Comparison of ENCODE assay signal across 24 cellular contexts in the genomic region with DNA sequence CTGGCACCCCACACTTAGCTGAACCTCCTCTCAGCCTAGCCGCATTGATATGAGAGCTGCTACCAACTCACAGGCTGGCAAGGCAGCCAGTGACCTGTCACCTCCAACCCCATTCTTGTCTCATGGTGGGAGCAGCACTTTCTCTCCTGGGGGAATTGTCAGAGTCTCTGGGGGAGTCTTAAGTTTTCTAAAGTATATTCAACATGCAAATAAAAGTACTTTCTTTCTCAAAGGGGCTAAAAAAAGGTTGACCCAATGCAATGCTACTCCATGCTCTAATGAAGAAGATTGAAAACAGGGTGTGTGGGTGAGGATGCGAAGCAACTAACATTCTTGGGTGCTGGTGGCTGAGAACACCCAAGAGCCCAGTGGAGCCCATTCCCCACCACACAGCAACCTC.
"Had no signal": no experiment of that assay in that cellular context is flagged by ENCODE, and none has a peak within 500 bp of the region (broad histone marks: within the 10 kb centered on the region; RNA-seq: fewer than 3 reads in every experiment).

No MANE protein-coding gene starts in this region.

- ATAC-seq: activated CD8-positive, alpha-beta memory T cell treated with anti-CD3 and anti-CD28 coated beads, Interleukin-2, amount 10 ng/mL, durations not matched to agents 7 days and 5 days; activated naive CD4-positive, alpha-beta T cell treated with anti-CD3 and anti-CD28 coated beads, Interleukin-2, amount 50 U/mL, for 72 hours; activated naive CD8-positive, alpha-beta T cell treated with anti-CD3 and anti-CD28 coated beads, Interleukin-2, amount 50 U/mL, for 24 hours; activated T-cell treated with anti-CD3 and anti-CD28 coated beads, Interleukin-2, amount 50 U/mL, for 4 hours; body of pancreas had no signal

- H3K27me3 ChIP-seq: ascending aorta, body of pancreas had no signal

- H3K4me3 ChIP-seq: ascending aorta, body of pancreas had no signal

- H3K9me3 ChIP-seq: ascending aorta, body of pancreas had no signal

- H3K27ac Mint-ChIP-seq: activated CD8-positive, alpha-beta memory T cell treated with anti-CD3 and anti-CD28 coated beads, Interleukin-2, amount 10 ng/mL, durations not matched to agents 7 days and 5 days; activated naive CD8-positive, alpha-beta T cell treated with anti-CD3 and anti-CD28 coated beads, Interleukin-2, amount 50 U/mL, for 24 hours; T-helper 1 cell treated with Interleukin-12 subunit alpha and Interleukin-12 subunit beta and Interleukin-4 antibody, amounts not matched to agents 30 μg/mL and 1 μg/mL, for 36 hours had no signal

- H3K27me3 Mint-ChIP-seq: activated CD8-positive, alpha-beta memory T cell treated with anti-CD3 and anti-CD28 coated beads, Interleukin-2, amount 10 ng/mL, durations not matched to agents 7 days and 5 days; activated naive CD8-positive, alpha-beta T cell treated with anti-CD3 and anti-CD28 coated beads, Interleukin-2, amount 50 U/mL, for 24 hours; central memory CD8-positive, alpha-beta T cell had no signal

- H3K4me3 Mint-ChIP-seq: activated CD8-positive, alpha-beta memory T cell treated with anti-CD3 and anti-CD28 coated beads, Interleukin-2, amount 10 ng/mL, durations not matched to agents 7 days and 5 days; activated naive CD8-positive, alpha-beta T cell treated with anti-CD3 and anti-CD28 coated beads, Interleukin-2, amount 50 U/mL, for 24 hours; activated T-cell treated with anti-CD3 and anti-CD28 coated beads, Interleukin-2, amount 50 U/mL, for 4 hours; central memory CD8-positive, alpha-beta T cell; T-helper 1 cell treated with Interleukin-12 subunit alpha and Interleukin-12 subunit beta and Interleukin-4 antibody, amounts not matched to agents 30 μg/mL and 1 μg/mL, for 36 hours had no signal

- H3K4me1 ChIP-seq: ascending aorta, body of pancreas had no signal

- H3K27ac ChIP-seq: ascending aorta, body of pancreas had no signal

- H3K4me1 Mint-ChIP-seq: activated CD8-positive, alpha-beta memory T cell treated with anti-CD3 and anti-CD28 coated beads, Interleukin-2, amount 10 ng/mL, durations not matched to agents 7 days and 5 days; central memory CD8-positive, alpha-beta T cell had no signal

- DNase-seq: activated CD4-positive, alpha-beta T cell treated with anti-CD3 and anti-CD28 coated beads for 48 hours; activated CD4-positive, alpha-beta T cell treated with anti-CD3 and anti-CD28 coated beads, Interleukin-2, amount 50 U/mL, for 48 hours; activated CD4-positive, CD25-positive, alpha-beta regulatory T cell treated with anti-CD3 and anti-CD28 coated beads, Interleukin-2, amount 50 U/mL, for 72 hours; activated CD8-positive, alpha-beta memory T cell treated with anti-CD3 and anti-CD28 coated beads, Interleukin-2, amount 10 ng/mL, durations not matched to agents 7 days and 5 days; activated effector memory CD4-positive, alpha-beta T cell treated with anti-CD3 and anti-CD28 coated beads, Interleukin-2, amount 50 U/mL, for 16 hours; activated naive CD4-positive, alpha-beta T cell treated with Interleukin-2 at 50 U/mL for 16 hours; activated naive CD8-positive, alpha-beta T cell treated with anti-CD3 and anti-CD28 coated beads, Interleukin-2, amount 50 U/mL, for 24 hours; activated T-cell treated with anti-CD3 and anti-CD28 coated beads, Interleukin-2, amount 50 U/mL, for 4 hours; amniotic stem cell; body of pancreas; KG1; MV-4-11; NCI-H1092 treated with DMSO at 0.1 percent for 48 hours; NCI-H1417 treated with DMSO at 0.1 percent for 48 hours; NCI-H1694; NCI-H2029; NCI-H510A treated with DMSO at 0.1 percent for 48 hours; NCI-H69; NK-92 treated with Interleukin-12 subunit alpha and Interleukin-12 subunit beta, amount 100 ng/mL, for 24 hours; SHP77 treated with DMSO at 0.1 percent for 48 hours had no signal

- H3K36me3 Mint-ChIP-seq: activated naive CD4-positive, alpha-beta T cell treated with anti-CD3 and anti-CD28 coated beads, Interleukin-2, amount 50 U/mL, for 72 hours had no signal

- H3K9me3 Mint-ChIP-seq: activated naive CD4-positive, alpha-beta T cell treated with anti-CD3 and anti-CD28 coated beads, Interleukin-2, amount 50 U/mL, for 72 hours; activated naive CD8-positive, alpha-beta T cell treated with anti-CD3 and anti-CD28 coated beads, Interleukin-2, amount 50 U/mL, for 24 hours; activated T-cell treated with anti-CD3 and anti-CD28 coated beads, Interleukin-2, amount 50 U/mL, for 4 hours; central memory CD8-positive, alpha-beta T cell; T-helper 1 cell treated with Interleukin-12 subunit alpha and Interleukin-12 subunit beta and Interleukin-4 antibody, amounts not matched to agents 30 μg/mL and 1 μg/mL, for 36 hours had no signal
